ENCODE assay signal across 1 cellular context in the genomic region with DNA sequence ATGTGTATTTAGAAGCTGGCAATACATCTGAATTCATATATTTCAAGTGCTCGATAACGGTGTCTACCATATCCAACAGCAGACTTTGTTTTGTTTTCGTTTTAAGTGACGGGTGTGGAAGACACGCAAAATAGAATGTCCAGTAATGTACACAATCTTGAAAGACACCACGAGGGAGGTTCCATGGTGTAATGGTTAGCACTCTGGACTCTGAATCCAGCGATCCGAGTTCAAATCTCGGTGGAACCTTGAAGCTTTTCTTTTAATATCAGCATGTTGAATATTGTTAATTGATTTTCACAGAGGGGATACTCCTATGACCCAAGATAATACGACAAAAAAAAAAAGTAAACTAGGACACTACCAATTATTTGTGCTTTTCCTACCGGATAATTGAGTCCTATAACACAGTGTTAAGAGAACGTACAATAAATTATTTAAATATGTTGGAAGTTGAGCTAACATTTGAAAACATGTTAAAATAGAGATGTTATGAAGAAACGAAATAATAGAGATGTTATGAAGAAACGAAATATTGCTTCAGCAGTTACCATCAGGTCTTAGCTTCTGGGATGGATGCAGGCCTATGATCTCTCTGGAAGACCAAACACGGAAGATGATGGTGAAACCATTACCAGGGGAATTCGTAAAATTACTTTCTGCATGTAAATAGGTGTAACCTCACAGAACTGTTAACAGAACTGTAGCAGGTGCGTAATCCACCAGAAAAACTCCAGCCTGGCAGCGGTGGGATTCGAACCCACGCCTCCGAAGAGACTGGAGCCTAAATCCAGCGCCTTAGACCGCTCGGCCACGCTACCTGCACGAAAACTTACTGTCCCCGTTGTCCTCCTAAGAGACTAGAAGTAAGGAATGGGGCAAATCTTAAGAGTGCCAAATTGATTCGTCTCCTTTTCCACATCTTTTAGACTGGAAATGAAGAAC.
TF ChIP-seq lines count a peak whose summit lies in the region.

No MANE protein-coding gene starts in this region.

TF ChIP-seq in K562, 482 proteins besides CTCF, POLR2A, EP300 and RAD21 (continued from another document and continues in another):
- no peak for TF ChIP-seq ZNF740 (CRISPR knock-in tag; IDR thresholded peaks at IDR 0.05)
- no peak for TF ChIP-seq ZNF740 (tag; IDR thresholded peaks at IDR 0.05)
- TF ChIP-seq, protein P1, sequence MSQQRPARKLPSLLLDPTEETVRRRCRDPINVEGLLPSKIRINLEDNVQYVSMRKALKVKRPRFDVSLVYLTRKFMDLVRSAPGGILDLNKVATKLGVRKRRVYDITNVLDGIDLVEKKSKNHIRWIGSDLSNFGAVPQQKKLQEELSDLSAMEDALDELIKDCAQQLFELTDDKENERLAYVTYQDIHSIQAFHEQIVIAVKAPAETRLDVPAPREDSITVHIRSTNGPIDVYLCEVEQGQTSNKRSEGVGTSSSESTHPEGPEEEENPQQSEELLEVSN (IDR thresholded peaks at IDR 0.05; ENCODE audit: borderline replicate concordance in 1 of 2, extremely low read depth in 1 of 2, insufficient read depth in 1 of 2, insufficient read length in 1 of 2, low read depth in 1 of 2, low read length in 1 of 2, poor library complexity in 1 of 2, severe bottlenecking in 1 of 2): no peak
- TF ChIP-seq BRCA1 (IDR thresholded peaks at IDR 0.05): no peak
- no peak for TF ChIP-seq BRCA1 (CRISPR knock-in tag; IDR thresholded peaks at IDR 0.05)
- no peak for TF ChIP-seq ZNF408 (CRISPR knock-in tag; IDR thresholded peaks at IDR 0.05; ENCODE audit: low read depth)
- no peak for TF ChIP-seq THRAP3 (IDR thresholded peaks at IDR 0.05; ENCODE audit: borderline replicate concordance)
- no peak for TF ChIP-seq SNRNP70 (optimal IDR thresholded peaks at IDR 0.05; ENCODE audit: low read depth, low read length)
- TF ChIP-seq SP2 (IDR thresholded peaks at IDR 0.05; ENCODE audit: extremely low read depth, low read depth, low read length, poor library complexity, severe bottlenecking): no peak
- no peak for TF ChIP-seq ZNF57 (CRISPR knock-in tag; IDR thresholded peaks at IDR 0.05)
- TF ChIP-seq VEZF1 (CRISPR knock-in tag; IDR thresholded peaks at IDR 0.05): peak; percentile 83
- peak; percentile 56 for TF ChIP-seq BDP1 (IDR thresholded peaks at IDR 0.05; ENCODE audit: insufficient read depth, insufficient read length)
- TF ChIP-seq ZNF507 (tag; conservative IDR thresholded peaks at IDR 0.05): no peak
- no peak for TF ChIP-seq CHCHD3 (CRISPR knock-in tag; IDR thresholded peaks at IDR 0.05)
- TF ChIP-seq, protein P2, sequence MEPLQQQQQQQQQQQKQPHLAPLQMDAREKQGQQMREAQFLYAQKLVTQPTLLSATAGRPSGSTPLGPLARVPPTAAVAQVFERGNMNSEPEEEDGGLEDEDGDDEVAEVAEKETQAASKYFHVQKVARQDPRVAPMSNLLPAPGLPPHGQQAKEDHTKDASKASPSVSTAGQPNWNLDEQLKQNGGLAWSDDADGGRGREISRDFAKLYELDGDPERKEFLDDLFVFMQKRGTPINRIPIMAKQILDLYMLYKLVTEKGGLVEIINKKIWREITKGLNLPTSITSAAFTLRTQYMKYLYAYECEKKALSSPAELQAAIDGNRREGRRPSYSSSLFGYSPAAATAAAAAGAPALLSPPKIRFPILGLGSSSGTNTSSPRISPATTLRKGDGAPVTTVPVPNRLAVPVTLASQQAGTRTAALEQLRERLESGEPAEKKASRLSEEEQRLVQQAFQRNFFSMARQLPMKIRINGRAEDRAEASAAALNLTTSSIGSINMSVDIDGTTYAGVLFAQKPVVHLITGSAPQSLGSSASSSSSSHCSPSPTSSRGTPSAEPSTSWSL (CRISPR knock-in tag; IDR thresholded peaks at IDR 0.05; ENCODE audit: borderline replicate concordance): no peak
- no peak for TF ChIP-seq ZFP36 (IDR thresholded peaks at IDR 0.05; ENCODE audit: low read depth, low read length, partially characterized antibody)
- TF ChIP-seq SRSF9 (IDR thresholded peaks at IDR 0.05; ENCODE audit: borderline replicate concordance, low read depth, low read length): no peak
- TF ChIP-seq ZNF592 (IDR thresholded peaks at IDR 0.05): peak; percentile 71
- no peak for TF ChIP-seq HES1 (IDR thresholded peaks at IDR 0.05; ENCODE audit: low read depth)
- TF ChIP-seq, protein P3, sequence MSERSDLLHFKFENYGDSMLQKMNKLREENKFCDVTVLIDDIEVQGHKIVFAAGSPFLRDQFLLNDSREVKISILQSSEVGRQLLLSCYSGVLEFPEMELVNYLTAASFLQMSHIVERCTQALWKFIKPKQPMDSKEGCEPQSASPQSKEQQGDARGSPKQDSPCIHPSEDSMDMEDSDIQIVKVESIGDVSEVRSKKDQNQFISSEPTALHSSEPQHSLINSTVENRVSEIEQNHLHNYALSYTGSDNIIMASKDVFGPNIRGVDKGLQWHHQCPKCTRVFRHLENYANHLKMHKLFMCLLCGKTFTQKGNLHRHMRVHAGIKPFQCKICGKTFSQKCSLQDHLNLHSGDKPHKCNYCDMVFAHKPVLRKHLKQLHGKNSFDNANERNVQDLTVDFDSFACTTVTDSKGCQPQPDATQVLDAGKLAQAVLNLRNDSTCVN (CRISPR knock-in tag; IDR thresholded peaks at IDR 0.05): no peak
- TF ChIP-seq ZEB2 (IDR thresholded peaks at IDR 0.05): no peak
- no peak for TF ChIP-seq TCF7 (IDR thresholded peaks at IDR 0.05; ENCODE audit: borderline replicate concordance)
- TF ChIP-seq ETV6 (IDR thresholded peaks at IDR 0.05; ENCODE audit: borderline replicate concordance in 1 of 2, low read depth in 2 of 2, low read length in 1 of 2): no peak
- TF ChIP-seq ETV6 (CRISPR knock-in tag; IDR thresholded peaks at IDR 0.05; ENCODE audit: borderline replicate concordance): no peak
- TF ChIP-seq THAP7 (CRISPR knock-in tag; IDR thresholded peaks at IDR 0.05): no peak
- no peak for TF ChIP-seq ZFP1 (CRISPR knock-in tag; IDR thresholded peaks at IDR 0.05)
- TF ChIP-seq ZNF253 (CRISPR knock-in tag; conservative IDR thresholded peaks at IDR 0.05): no peak
- TF ChIP-seq STAT5B (CRISPR knock-in tag; IDR thresholded peaks at IDR 0.05): no peak
- TF ChIP-seq, protein P4, sequence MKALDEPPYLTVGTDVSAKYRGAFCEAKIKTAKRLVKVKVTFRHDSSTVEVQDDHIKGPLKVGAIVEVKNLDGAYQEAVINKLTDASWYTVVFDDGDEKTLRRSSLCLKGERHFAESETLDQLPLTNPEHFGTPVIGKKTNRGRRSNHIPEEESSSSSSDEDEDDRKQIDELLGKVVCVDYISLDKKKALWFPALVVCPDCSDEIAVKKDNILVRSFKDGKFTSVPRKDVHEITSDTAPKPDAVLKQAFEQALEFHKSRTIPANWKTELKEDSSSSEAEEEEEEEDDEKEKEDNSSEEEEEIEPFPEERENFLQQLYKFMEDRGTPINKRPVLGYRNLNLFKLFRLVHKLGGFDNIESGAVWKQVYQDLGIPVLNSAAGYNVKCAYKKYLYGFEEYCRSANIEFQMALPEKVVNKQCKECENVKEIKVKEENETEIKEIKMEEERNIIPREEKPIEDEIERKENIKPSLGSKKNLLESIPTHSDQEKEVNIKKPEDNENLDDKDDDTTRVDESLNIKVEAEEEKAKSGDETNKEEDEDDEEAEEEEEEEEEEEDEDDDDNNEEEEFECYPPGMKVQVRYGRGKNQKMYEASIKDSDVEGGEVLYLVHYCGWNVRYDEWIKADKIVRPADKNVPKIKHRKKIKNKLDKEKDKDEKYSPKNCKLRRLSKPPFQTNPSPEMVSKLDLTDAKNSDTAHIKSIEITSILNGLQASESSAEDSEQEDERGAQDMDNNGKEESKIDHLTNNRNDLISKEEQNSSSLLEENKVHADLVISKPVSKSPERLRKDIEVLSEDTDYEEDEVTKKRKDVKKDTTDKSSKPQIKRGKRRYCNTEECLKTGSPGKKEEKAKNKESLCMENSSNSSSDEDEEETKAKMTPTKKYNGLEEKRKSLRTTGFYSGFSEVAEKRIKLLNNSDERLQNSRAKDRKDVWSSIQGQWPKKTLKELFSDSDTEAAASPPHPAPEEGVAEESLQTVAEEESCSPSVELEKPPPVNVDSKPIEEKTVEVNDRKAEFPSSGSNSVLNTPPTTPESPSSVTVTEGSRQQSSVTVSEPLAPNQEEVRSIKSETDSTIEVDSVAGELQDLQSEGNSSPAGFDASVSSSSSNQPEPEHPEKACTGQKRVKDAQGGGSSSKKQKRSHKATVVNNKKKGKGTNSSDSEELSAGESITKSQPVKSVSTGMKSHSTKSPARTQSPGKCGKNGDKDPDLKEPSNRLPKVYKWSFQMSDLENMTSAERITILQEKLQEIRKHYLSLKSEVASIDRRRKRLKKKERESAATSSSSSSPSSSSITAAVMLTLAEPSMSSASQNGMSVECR (CRISPR knock-in tag; IDR thresholded peaks at IDR 0.05): no peak
- TF ChIP-seq, protein P5, sequence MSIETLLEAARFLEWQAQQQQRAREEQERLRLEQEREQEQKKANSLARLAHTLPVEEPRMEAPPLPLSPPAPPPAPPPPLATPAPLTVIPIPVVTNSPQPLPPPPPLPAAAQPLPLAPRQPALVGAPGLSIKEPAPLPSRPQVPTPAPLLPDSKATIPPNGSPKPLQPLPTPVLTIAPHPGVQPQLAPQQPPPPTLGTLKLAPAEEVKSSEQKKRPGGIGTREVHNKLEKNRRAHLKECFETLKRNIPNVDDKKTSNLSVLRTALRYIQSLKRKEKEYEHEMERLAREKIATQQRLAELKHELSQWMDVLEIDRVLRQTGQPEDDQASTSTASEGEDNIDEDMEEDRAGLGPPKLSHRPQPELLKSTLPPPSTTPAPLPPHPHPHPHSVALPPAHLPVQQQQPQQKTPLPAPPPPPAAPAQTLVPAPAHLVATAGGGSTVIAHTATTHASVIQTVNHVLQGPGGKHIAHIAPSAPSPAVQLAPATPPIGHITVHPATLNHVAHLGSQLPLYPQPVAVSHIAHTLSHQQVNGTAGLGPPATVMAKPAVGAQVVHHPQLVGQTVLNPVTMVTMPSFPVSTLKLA (conservative IDR thresholded peaks at IDR 0.05): peak; percentile 28 to 42; a peak in 2 of 4 replicates
- no peak for TF ChIP-seq ZBED1 (IDR thresholded peaks at IDR 0.05)
- TF ChIP-seq TARDBP (IDR thresholded peaks at IDR 0.05): no peak
- TF ChIP-seq ZNF695 (CRISPR knock-in tag; IDR thresholded peaks at IDR 0.05): no peak
- 0 out of 2 replicates have a peak, but pooled peaks have one; percentile 6 for TF ChIP-seq DPF2 (IDR thresholded peaks at IDR 0.05)
- TF ChIP-seq ZNF23 (CRISPR knock-in tag; IDR thresholded peaks at IDR 0.05): no peak
- no peak for TF ChIP-seq U2AF2 (optimal IDR thresholded peaks at IDR 0.05; ENCODE audit: low read depth, low read length)
- TF ChIP-seq RNF2 (IDR thresholded peaks at IDR 0.05): peak; percentile 43
- TF ChIP-seq GTF2B (IDR thresholded peaks at IDR 0.05; ENCODE audit: extremely low read depth, insufficient read length): no peak
